2 cellular contexts compared by ENCODE assay signal in genomic region chr9:35790025-35790384, GRCh38.
TF ChIP-seq lines count a peak whose summit lies in the region.

No MANE protein-coding gene starts in this region.

TF ChIP-seq in HepG2, 621 proteins besides CTCF, POLR2A, EP300 and RAD21:
- TF ChIP-seq SIN3A (IDR thresholded peaks at IDR 0.05; ENCODE audit: borderline replicate concordance, low read depth, low read length): no peak
- TF ChIP-seq ISL2 (CRISPR knock-in tag; IDR thresholded peaks at IDR 0.05): no peak
- TF ChIP-seq U2AF1 (optimal IDR thresholded peaks at IDR 0.05; ENCODE audit: low read depth, low read length): no peak
- TF ChIP-seq RFXAP (CRISPR knock-in tag; IDR thresholded peaks at IDR 0.05; ENCODE audit: borderline replicate concordance): no peak
- TF ChIP-seq FOSL2 (CRISPR knock-in tag; IDR thresholded peaks at IDR 0.05): no peak
- TF ChIP-seq PRPF4 (IDR thresholded peaks at IDR 0.05; ENCODE audit: low read depth, low read length, poor library complexity, severe bottlenecking): no peak
- no peak for TF ChIP-seq GPBP1L1 (CRISPR knock-in tag; IDR thresholded peaks at IDR 0.05)
- no peak for TF ChIP-seq ZBTB42 (CRISPR knock-in tag; IDR thresholded peaks at IDR 0.05)
- TF ChIP-seq, protein P1, sequence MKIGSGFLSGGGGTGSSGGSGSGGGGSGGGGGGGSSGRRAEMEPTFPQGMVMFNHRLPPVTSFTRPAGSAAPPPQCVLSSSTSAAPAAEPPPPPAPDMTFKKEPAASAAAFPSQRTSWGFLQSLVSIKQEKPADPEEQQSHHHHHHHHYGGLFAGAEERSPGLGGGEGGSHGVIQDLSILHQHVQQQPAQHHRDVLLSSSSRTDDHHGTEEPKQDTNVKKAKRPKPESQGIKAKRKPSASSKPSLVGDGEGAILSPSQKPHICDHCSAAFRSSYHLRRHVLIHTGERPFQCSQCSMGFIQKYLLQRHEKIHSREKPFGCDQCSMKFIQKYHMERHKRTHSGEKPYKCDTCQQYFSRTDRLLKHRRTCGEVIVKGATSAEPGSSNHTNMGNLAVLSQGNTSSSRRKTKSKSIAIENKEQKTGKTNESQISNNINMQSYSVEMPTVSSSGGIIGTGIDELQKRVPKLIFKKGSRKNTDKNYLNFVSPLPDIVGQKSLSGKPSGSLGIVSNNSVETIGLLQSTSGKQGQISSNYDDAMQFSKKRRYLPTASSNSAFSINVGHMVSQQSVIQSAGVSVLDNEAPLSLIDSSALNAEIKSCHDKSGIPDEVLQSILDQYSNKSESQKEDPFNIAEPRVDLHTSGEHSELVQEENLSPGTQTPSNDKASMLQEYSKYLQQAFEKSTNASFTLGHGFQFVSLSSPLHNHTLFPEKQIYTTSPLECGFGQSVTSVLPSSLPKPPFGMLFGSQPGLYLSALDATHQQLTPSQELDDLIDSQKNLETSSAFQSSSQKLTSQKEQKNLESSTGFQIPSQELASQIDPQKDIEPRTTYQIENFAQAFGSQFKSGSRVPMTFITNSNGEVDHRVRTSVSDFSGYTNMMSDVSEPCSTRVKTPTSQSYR (CRISPR knock-in tag; IDR thresholded peaks at IDR 0.05; ENCODE audit: borderline replicate concordance): no peak
- TF ChIP-seq ZSCAN29 (CRISPR knock-in tag; conservative IDR thresholded peaks at IDR 0.05): no peak
- TF ChIP-seq BCL3 (CRISPR knock-in tag; IDR thresholded peaks at IDR 0.05): no peak
- no peak for TF ChIP-seq REL (CRISPR knock-in tag; conservative IDR thresholded peaks at IDR 0.05)

TF ChIP-seq in SK-N-SH, 30 proteins besides CTCF, POLR2A, EP300 and RAD21:
- TF ChIP-seq NRF1 (IDR thresholded peaks at IDR 0.05; ENCODE audit: low read depth, low read length) (no peak), NFIC (IDR thresholded peaks at IDR 0.05; ENCODE audit: borderline replicate concordance) (no peak), JUND (IDR thresholded peaks at IDR 0.05) (no peak), RCOR1 (IDR thresholded peaks at IDR 0.05; ENCODE audit: low read length) (no peak)
- TF ChIP-seq, protein P2, sequence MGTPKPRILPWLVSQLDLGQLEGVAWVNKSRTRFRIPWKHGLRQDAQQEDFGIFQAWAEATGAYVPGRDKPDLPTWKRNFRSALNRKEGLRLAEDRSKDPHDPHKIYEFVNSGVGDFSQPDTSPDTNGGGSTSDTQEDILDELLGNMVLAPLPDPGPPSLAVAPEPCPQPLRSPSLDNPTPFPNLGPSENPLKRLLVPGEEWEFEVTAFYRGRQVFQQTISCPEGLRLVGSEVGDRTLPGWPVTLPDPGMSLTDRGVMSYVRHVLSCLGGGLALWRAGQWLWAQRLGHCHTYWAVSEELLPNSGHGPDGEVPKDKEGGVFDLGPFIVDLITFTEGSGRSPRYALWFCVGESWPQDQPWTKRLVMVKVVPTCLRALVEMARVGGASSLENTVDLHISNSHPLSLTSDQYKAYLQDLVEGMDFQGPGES (IDR thresholded peaks at IDR 0.05; ENCODE audit: low read depth, low read length): no peak
